Comparison of ENCODE assay signal across 10 cellular contexts in the genomic region with DNA sequence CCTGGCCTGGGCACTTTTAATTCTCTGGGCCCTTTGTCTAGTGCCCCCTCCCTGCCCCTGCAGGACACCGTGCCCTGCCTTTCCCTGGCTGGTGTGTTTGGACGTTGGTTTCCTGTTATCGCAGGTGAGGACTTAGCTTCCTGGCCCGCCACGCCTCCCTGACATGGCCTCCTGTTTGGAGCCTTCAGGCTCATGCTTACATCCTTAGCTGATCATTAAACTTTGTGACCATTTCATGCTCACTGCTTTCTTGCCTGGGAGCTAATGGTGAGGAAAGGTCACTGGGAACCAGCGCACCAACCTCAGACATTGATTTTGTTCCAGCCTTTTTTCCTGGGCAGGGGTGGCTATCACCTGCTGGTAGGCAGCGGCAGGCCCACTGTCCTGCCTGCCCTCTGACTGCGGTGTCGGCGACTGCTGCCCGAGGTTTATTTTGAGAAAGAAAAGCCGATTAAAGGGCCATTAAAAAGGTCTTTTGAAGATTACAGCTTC.
DNase-seq lines count a peak whose midpoint lies in the region; TF ChIP-seq lines count a peak whose summit lies in the region.
"Had no signal": no experiment of that assay in that cellular context is flagged by ENCODE, and none has a peak within 500 bp of the region (broad histone marks: within the 10 kb centered on the region; RNA-seq: fewer than 3 reads in every experiment).

No MANE protein-coding gene starts in this region.

- peaks cover 21 to 37% (median 26%) of the 10 kb centered on the region in 11 experiments for H3K36me3 ChIP-seq in BLaER1 treated with 17β-estradiol and CSF1 and Interleukin-3, amounts not matched to agents 10 nM and 100 nM

- peak overlapping the region in 1 of 10 experiments; percentile 81; a peak in 2 of 20 replicates for H3K4me3 ChIP-seq in BLaER1 treated with 17β-estradiol and CSF1 and Interleukin-3, amounts not matched to agents 10 nM and 100 nM

- CTCF ChIA-PET in RWPE1 (lab: Yijun Ruan, JAX), result interaction anchor here (0.6 kb wide), 1 partner anchor 19 kb away, joined by 4 read pairs; no protein-coding TSS in a partner anchor

- H3K9me3 ChIP-seq in BLaER1 treated with 17β-estradiol and CSF1 and Interleukin-3, amounts not matched to agents 10 nM and 100 nM (replicated peaks in 1 of 11), result no peaks in the 10 kb centered on the region

- H4K20me1 ChIP-seq in BLaER1 treated with 17β-estradiol and CSF1 and Interleukin-3, amounts not matched to agents 10 nM and 100 nM, result peaks cover 74 to 83% (median 81%) of the 10 kb centered on the region in 11 experiments

- peak overlapping the region; percentile 92 to 100 (median 98) for H3K4me2 ChIP-seq in BLaER1 treated with 17β-estradiol and CSF1 and Interleukin-3, amounts not matched to agents 10 nM and 100 nM

- peaks cover 63 to 90% (median 89%) of the 10 kb centered on the region in 10 experiments for H3K4me1 ChIP-seq in BLaER1 treated with 17β-estradiol and CSF1 and Interleukin-3, amounts not matched to agents 10 nM and 100 nM

- TF ChIP-seq CTCF in RWPE1 (conservative IDR thresholded peaks at IDR 0.05; ENCODE audit: low read depth), result no peak

- H3K27ac ChIP-seq in BLaER1 treated with 17β-estradiol and CSF1 and Interleukin-3, amounts not matched to agents 10 nM and 100 nM, result peak overlapping the region in 4 of 11 experiments; percentile 30 to 87 (median 56); a peak in 6 of 22 replicates
- peak overlapping the region; percentile 85 for H3K27ac ChIP-seq in RWPE1

- POLR2A ChIA-PET in RWPE1 (lab: Yijun Ruan, JAX; ENCODE audit: low non-redundant PET), result no interaction called here

- no peaks in the 10 kb centered on the region for H3K27me3 ChIP-seq in BLaER1 treated with 17β-estradiol and CSF1 and Interleukin-3, amounts not matched to agents 10 nM and 100 nM

- peak overlapping the region in 10 of 11 experiments; percentile 1 to 97 (median 89); a peak in 17 of 22 replicates for H3K9ac ChIP-seq in BLaER1 treated with 17β-estradiol and CSF1 and Interleukin-3, amounts not matched to agents 10 nM and 100 nM

- no peak for DNase-seq in RWPE1 (ENCODE audit: low spot score)
- peak; percentile 86 for DNase-seq in left kidney (ENCODE audit: low read depth, low spot score)
- no peak for DNase-seq in effector CD4-positive, alpha-beta T cell
- DNase-seq in NCI-H1092 (lab: John Stamatoyannopoulos, UW), result no peak
- no peak for DNase-seq in AG20443 (ENCODE audit: low spot score)
- DNase-seq: activated CD4-positive, alpha-beta T cell treated with anti-CD3 and anti-CD28 coated beads, Interleukin-2, amount 50 U/mL, for 48 hours; cortex of kidney; KG1; stimulated activated naive CD4-positive, alpha-beta T cell had no signal
